Comparison of ENCODE assay signal across 14 cellular contexts in the genomic region with DNA sequence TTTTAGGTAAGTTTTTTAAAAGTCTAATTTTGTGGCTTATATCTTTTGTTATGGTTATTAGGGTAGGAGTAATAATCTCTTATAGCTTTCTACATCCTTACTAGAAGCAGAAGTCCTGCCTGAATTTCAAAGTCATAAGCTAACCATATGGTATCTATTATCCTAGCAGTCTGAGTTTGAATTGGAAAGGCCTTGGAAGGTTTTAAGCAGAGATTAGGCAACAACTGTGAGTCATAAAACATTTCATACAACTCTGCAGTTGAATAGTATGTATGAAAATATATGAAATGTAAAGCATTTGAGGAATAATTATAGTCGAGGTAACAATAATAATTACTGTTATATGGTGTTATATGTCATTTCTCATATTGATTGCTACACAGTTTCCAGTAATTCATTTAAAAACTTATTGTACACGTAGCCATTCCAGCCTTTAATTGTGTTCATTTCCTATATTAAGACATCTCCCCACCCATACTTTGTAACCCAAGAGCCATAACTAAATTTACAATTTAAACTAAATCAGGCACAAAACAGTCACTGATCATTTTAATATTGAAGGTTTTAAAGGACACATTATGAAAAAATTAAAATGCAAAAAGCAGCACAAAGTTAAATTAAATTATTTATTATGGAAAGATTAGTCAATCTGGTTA.
DNase-seq lines count a peak whose midpoint lies in the region; ATAC-seq and TF ChIP-seq lines count a peak whose summit lies in the region.
"Had no signal": no experiment of that assay in that cellular context is flagged by ENCODE, and none has a peak within 500 bp of the region (broad histone marks: within the 10 kb centered on the region; RNA-seq: fewer than 3 reads in every experiment).

No MANE protein-coding gene starts in this region.

- H3K9me3 Mint-ChIP-seq in chondrocyte (ENCODE audit: low read depth) (peaks cover 3% of the 10 kb centered on the region), type B pancreatic cell (no peaks in the 10 kb centered on the region)
- no peaks in the 10 kb centered on the region for H3K9me3 Mint-ChIP-seq in activated CD4-positive, alpha-beta T cell treated with anti-CD3 and anti-CD28 coated beads, Interleukin-2, amount 10 ng/mL, durations not matched to agents 7 days and 5 days
- H3K9me3 Mint-ChIP-seq: activated naive CD4-positive, alpha-beta T cell treated with anti-CD3 and anti-CD28 coated beads, Interleukin-2, amount 50 U/mL, for 72 hours; memory B cell had no signal

- no peaks in the 10 kb centered on the region for H3K79me2 ChIP-seq in osteoblast (ENCODE audit: insufficient read depth, low read length)

- H3K9me3 ChIP-seq in osteoblast (ENCODE audit: low read depth, low read length): no peaks in the 10 kb centered on the region

- H3K4me3 Mint-ChIP-seq in chondrocyte (ENCODE audit: unreplicated experiment): no peak overlapping the region
- H3K4me3 Mint-ChIP-seq in type B pancreatic cell: no peak overlapping the region
- H3K4me3 Mint-ChIP-seq in activated CD4-positive, alpha-beta T cell treated with anti-CD3 and anti-CD28 coated beads, Interleukin-2, amount 10 ng/mL, durations not matched to agents 7 days and 5 days: no peak overlapping the region
- H3K4me3 Mint-ChIP-seq: memory B cell had no signal

- H2AFZ ChIP-seq in osteoblast (ENCODE audit: low read length): no peak overlapping the region

- H3K36me3 Mint-ChIP-seq in chondrocyte (ENCODE audit: low read depth) (no peaks in the 10 kb centered on the region), type B pancreatic cell (no peaks in the 10 kb centered on the region)
- H3K36me3 Mint-ChIP-seq in activated CD4-positive, alpha-beta T cell treated with anti-CD3 and anti-CD28 coated beads, Interleukin-2, amount 10 ng/mL, durations not matched to agents 7 days and 5 days (ENCODE audit: low read depth): no peaks in the 10 kb centered on the region
- H3K36me3 Mint-ChIP-seq: memory B cell had no signal

- no peaks in the 10 kb centered on the region for H4K20me1 ChIP-seq in osteoblast (ENCODE audit: insufficient read depth, low read length)

- H3K4me2 ChIP-seq in osteoblast (ENCODE audit: insufficient read depth, low read length): peak overlapping the region; percentile 31

- no peaks in the 10 kb centered on the region for H3K36me3 ChIP-seq in osteoblast (ENCODE audit: insufficient read depth, low read length)

- H3K4me1 ChIP-seq in osteoblast (ENCODE audit: insufficient read depth, low read length): peaks cover 14% of the 10 kb centered on the region

- no peak for TF ChIP-seq CTCF in chondrocyte (IDR thresholded peaks at IDR 0.05)
- TF ChIP-seq CTCF in osteoblast (IDR thresholded peaks at IDR 0.05; ENCODE audit: extremely low read depth, low read depth, low read length): no peak
- TF ChIP-seq CTCF in type B pancreatic cell (conservative IDR thresholded peaks at IDR 0.05): no peak

- POLR2A ChIA-PET in activated CD4-positive, alpha-beta T cell treated with anti-CD3 and anti-CD28 coated beads, Interleukin-2, amount 10 ng/mL, durations not matched to agents 7 days and 5 days (lab: Charles Lee): no interaction called here

- H3K27ac Mint-ChIP-seq in chondrocyte (ENCODE audit: unreplicated experiment): peak overlapping the region; percentile 33
- H3K27ac Mint-ChIP-seq in type B pancreatic cell: no peak overlapping the region
- H3K27ac Mint-ChIP-seq in activated CD4-positive, alpha-beta T cell treated with anti-CD3 and anti-CD28 coated beads, Interleukin-2, amount 10 ng/mL, durations not matched to agents 7 days and 5 days: no peak overlapping the region
- H3K27ac Mint-ChIP-seq: activated naive CD4-positive, alpha-beta T cell treated with anti-CD3 and anti-CD28 coated beads, Interleukin-2, amount 50 U/mL, for 72 hours; memory B cell had no signal

- no peaks in the 10 kb centered on the region for H3K27me3 ChIP-seq in osteoblast (ENCODE audit: insufficient read depth, low read length)

- peak overlapping the region; percentile 30 for H3K27ac ChIP-seq in osteoblast (ENCODE audit: low read depth, low read length)

- H3K4me3 ChIP-seq in osteoblast (ENCODE audit: insufficient read depth, low read length): no peak overlapping the region

- CTCF ChIA-PET in activated CD4-positive, alpha-beta T cell treated with anti-CD3 and anti-CD28 coated beads, Interleukin-2, amount 10 ng/mL, durations not matched to agents 7 days and 5 days (lab: Charles Lee): no interaction called here

- no peak for ATAC-seq in GM21390 (IDR thresholded peaks at IDR 0.05; ENCODE audit: unreplicated experiment)
- ATAC-seq: activated naive CD4-positive, alpha-beta T cell treated with anti-CD3 and anti-CD28 coated beads, Interleukin-2, amount 50 U/mL, for 72 hours; stimulated activated naive CD8-positive, alpha-beta T cell treated with anti-CD3 and anti-CD28 coated beads, Interleukin-15, Interleukin-2, amounts not matched to agents 100 U/mL and 50 U/mL, for 24 hours had no signal

- H3K27me3 Mint-ChIP-seq in chondrocyte (ENCODE audit: low read depth): no peaks in the 10 kb centered on the region
- H3K27me3 Mint-ChIP-seq in type B pancreatic cell: no peaks in the 10 kb centered on the region
- no peaks in the 10 kb centered on the region for H3K27me3 Mint-ChIP-seq in activated CD4-positive, alpha-beta T cell treated with anti-CD3 and anti-CD28 coated beads, Interleukin-2, amount 10 ng/mL, durations not matched to agents 7 days and 5 days
- H3K27me3 Mint-ChIP-seq: memory B cell had no signal

- H3K4me1 Mint-ChIP-seq in chondrocyte (ENCODE audit: low read depth): peaks cover 23% of the 10 kb centered on the region
- peaks cover 10% of the 10 kb centered on the region for H3K4me1 Mint-ChIP-seq in type B pancreatic cell (ENCODE audit: unreplicated experiment)
- H3K4me1 Mint-ChIP-seq in activated CD4-positive, alpha-beta T cell treated with anti-CD3 and anti-CD28 coated beads, Interleukin-2, amount 10 ng/mL, durations not matched to agents 7 days and 5 days: no peaks in the 10 kb centered on the region
- H3K4me1 Mint-ChIP-seq: memory B cell had no signal

- peak; percentile 11 for DNase-seq in Daoy (ENCODE audit: low read depth)
- peak; percentile 22 to 57 for DNase-seq in NCI-H446 (lab: John Stamatoyannopoulos, UW)
- DNase-seq in chondrocyte (ENCODE audit: low spot score): no peak
- DNase-seq in osteoblast (ENCODE audit: insufficient read length, low spot score, missing footprints): peak; percentile 73
- DNase-seq in type B pancreatic cell (ENCODE audit: extremely low spot score, unreplicated experiment): no peak
- no peak for DNase-seq in activated CD4-positive, alpha-beta T cell treated with anti-CD3 and anti-CD28 coated beads, Interleukin-2, amount 10 ng/mL, durations not matched to agents 7 days and 5 days
- DNase-seq in NCI-H526 (lab: John Stamatoyannopoulos, UW): no peak
- DNase-seq: hippocampal formation; NCI-H187; stimulated activated CD4-positive, alpha-beta T cell treated with anti-CD3 and anti-CD28 coated beads, Interleukin-4, amount 100 ng/mL, for 24 hours; stimulated activated naive CD8-positive, alpha-beta T cell treated with anti-CD3 and anti-CD28 coated beads, Interleukin-15, Interleukin-2, amounts not matched to agents 100 U/mL and 50 U/mL, for 24 hours had no signal

Comparison
In these comparisons a context has a peak if more than half of its experiments do, and no peak if none do; other contexts are left out.
1. DNase-seq: peak in Daoy (single experiment), NCI-H446 (2 of 2) and osteoblast (single experiment); none in chondrocyte (single experiment), type B pancreatic cell (single experiment), activated CD4-positive, alpha-beta T cell treated with anti-CD3 and anti-CD28 coated beads, Interleukin-2, amount 10 ng/mL, durations not matched to agents 7 days and 5 days (single experiment) and NCI-H526 (0 of 2).